In the genomic region with DNA sequence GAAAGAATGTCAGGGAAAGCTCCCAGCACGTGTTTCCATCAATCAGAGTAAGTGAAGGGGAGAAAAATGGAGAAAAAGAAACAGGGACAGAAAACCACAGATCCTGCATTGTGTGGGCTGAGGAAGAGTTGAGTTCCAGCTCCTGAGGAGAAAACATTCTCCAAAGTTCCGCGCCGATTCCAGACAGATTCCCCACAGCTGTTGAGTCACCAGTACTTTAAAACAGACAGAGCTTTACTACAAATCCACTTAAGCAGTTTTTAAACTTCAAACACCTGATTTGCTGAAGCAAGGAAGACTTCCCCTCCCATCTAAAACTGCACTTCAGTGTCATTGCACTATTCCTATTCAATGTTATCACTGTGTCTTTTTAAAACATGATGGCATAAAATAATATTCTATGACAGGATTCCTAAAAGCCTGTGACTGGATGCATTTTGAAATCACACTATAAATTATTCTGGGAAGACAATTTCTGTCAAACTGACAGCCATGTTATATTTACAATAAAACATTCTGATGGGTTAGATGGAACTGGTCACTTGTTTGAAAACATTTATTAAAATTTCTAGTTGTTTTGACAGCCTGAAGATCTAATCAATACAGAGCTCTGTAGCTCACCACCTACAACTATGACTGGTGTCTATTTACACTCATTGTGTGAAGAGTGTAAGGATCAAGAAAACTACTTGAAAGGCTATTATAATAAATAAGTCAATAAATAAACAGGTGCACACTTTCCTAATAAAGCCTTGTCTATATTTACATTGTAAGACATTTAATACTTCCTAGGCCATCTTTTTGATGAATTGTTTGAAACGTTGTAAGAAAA, we compare ENCODE assay signal across 9 cellular contexts. TPM values are rescaled to one million over a fixed set of nuclear protein-coding genes. Genes with fewer than 3 reads are reported as not detected.
DNase-seq lines count a peak whose midpoint lies in the region; ATAC-seq lines count a peak whose summit lies in the region.
"Had no signal": no experiment of that assay in that cellular context is flagged by ENCODE, and none has a peak within 500 bp of the region (broad histone marks: within the 10 kb centered on the region; RNA-seq: fewer than 3 reads in every experiment).

No MANE protein-coding gene starts in this region.

- no peak overlapping the region for H3K4me3 ChIP-seq in naive thymus-derived CD4-positive, alpha-beta T cell (ENCODE audit: low read length)

- H3K27ac ChIP-seq in angular gyrus (ENCODE audit: low read depth, low read length), result peak overlapping the region; percentile 72
- no peak overlapping the region for H3K27ac ChIP-seq in naive thymus-derived CD4-positive, alpha-beta T cell (ENCODE audit: low read depth, low read length)

- no peaks in the 10 kb centered on the region for H3K27me3 ChIP-seq in naive thymus-derived CD4-positive, alpha-beta T cell (ENCODE audit: control insufficient read depth in 2 of 2, insufficient read depth in 2 of 2, low read length in 2 of 2)

- ATAC-seq in stimulated activated naive B cell treated with anti-CD40 and anti-IgM and Interleukin-4, amounts not matched to agents 10 μg/mL and 1 μg/mL and 100 μg/mL, for 72 hours (replicated peaks), result no peak
- no peak for ATAC-seq in naive thymus-derived CD4-positive, alpha-beta T cell
- ATAC-seq in HG03025 (IDR thresholded peaks at IDR 0.05; ENCODE audit: low FRiP score, unreplicated experiment), result no peak

- H3K36me3 Mint-ChIP-seq in stimulated activated naive B cell treated with anti-CD40 and anti-IgM and Interleukin-4, amounts not matched to agents 10 μg/mL and 1 μg/mL and 100 μg/mL, for 72 hours, result peaks cover 11 to 12% of the 10 kb centered on the region in 2 donors
- no peaks in the 10 kb centered on the region for H3K36me3 Mint-ChIP-seq in naive thymus-derived CD4-positive, alpha-beta T cell

- no peaks in the 10 kb centered on the region for H3K9me3 ChIP-seq in naive thymus-derived CD4-positive, alpha-beta T cell (ENCODE audit: control insufficient read depth in 2 of 3, low read length in 3 of 3)

- no peaks in the 10 kb centered on the region for H3K36me3 ChIP-seq in naive thymus-derived CD4-positive, alpha-beta T cell (ENCODE audit: control insufficient read depth in 2 of 3, insufficient read depth in 3 of 3, low read length in 3 of 3)

- H3K27ac Mint-ChIP-seq in stimulated activated naive B cell treated with anti-CD40 and anti-IgM and Interleukin-4, amounts not matched to agents 10 μg/mL and 1 μg/mL and 100 μg/mL, for 72 hours, result peak overlapping the region; percentile 37
- no peak overlapping the region for H3K27ac Mint-ChIP-seq in naive thymus-derived CD4-positive, alpha-beta T cell

- no peaks in the 10 kb centered on the region for H3K27me3 Mint-ChIP-seq in stimulated activated naive B cell treated with anti-CD40 and anti-IgM and Interleukin-4, amounts not matched to agents 10 μg/mL and 1 μg/mL and 100 μg/mL, for 72 hours
- H3K27me3 Mint-ChIP-seq in naive thymus-derived CD4-positive, alpha-beta T cell, result peaks cover 0 to 7% (median 0%) of the 10 kb centered on the region in 5 donors
- H3K27me3 Mint-ChIP-seq: naive B cell had no signal

- CTCF ChIA-PET in naive thymus-derived CD4-positive, alpha-beta T cell (lab: Charles Lee), result no interaction called here

- DNase-seq in HT1080 (ENCODE audit: low read depth) (peak; percentile 46), hepatic stellate cell (ENCODE audit: low spot score) (peak; percentile 16), DMS114 treated with DMSO at 0.1 percent for 48 hours (lab: John Stamatoyannopoulos, UW; ENCODE audit: unreplicated experiment) (no peak)
- DNase-seq in stimulated activated naive B cell treated with anti-CD40 and anti-IgM and Interleukin-4, amounts not matched to agents 10 μg/mL and 1 μg/mL and 100 μg/mL, for 72 hours, result no peak
- no peak for DNase-seq in naive thymus-derived CD4-positive, alpha-beta T cell
- DNase-seq in central memory CD4-positive, alpha-beta T cell, result no peak
- DNase-seq: naive B cell had no signal

- POLR2A ChIA-PET in naive thymus-derived CD4-positive, alpha-beta T cell (lab: Charles Lee), result no interaction called here

- H3K4me3 Mint-ChIP-seq in stimulated activated naive B cell treated with anti-CD40 and anti-IgM and Interleukin-4, amounts not matched to agents 10 μg/mL and 1 μg/mL and 100 μg/mL, for 72 hours, result no peak overlapping the region
- H3K4me3 Mint-ChIP-seq in naive thymus-derived CD4-positive, alpha-beta T cell, result no peak overlapping the region
- H3K4me3 Mint-ChIP-seq: naive B cell had no signal

- H3K9me3 Mint-ChIP-seq in stimulated activated naive B cell treated with anti-CD40 and anti-IgM and Interleukin-4, amounts not matched to agents 10 μg/mL and 1 μg/mL and 100 μg/mL, for 72 hours, result no peaks in the 10 kb centered on the region
- peaks cover 0 to 3% (median 0%) of the 10 kb centered on the region in 11 donors for H3K9me3 Mint-ChIP-seq in naive thymus-derived CD4-positive, alpha-beta T cell
- H3K9me3 Mint-ChIP-seq: naive B cell had no signal

- no peaks in the 10 kb centered on the region for H3K4me1 ChIP-seq in naive thymus-derived CD4-positive, alpha-beta T cell (ENCODE audit: control insufficient read depth in 2 of 2, insufficient read depth in 2 of 2, low read length in 2 of 2)

- H3K4me1 Mint-ChIP-seq in stimulated activated naive B cell treated with anti-CD40 and anti-IgM and Interleukin-4, amounts not matched to agents 10 μg/mL and 1 μg/mL and 100 μg/mL, for 72 hours, result peaks cover 0 to under 1% of the 10 kb centered on the region in 2 donors
- H3K4me1 Mint-ChIP-seq in naive thymus-derived CD4-positive, alpha-beta T cell, result no peaks in the 10 kb centered on the region

- intact Hi-C loops in naive thymus-derived CD4-positive, alpha-beta T cell (cut with micrococcal nuclease), result no loop called here

RNA-seq across cellular contexts. Expression of a gene that starts 40.9 kb away (rescaled TPM):
- total RNA-seq in HT1080 (2014; rRNA removed; shearing (Covaris generic)), result 11.5 and 14.7 TPM in 2 replicates
- 5.3 and 6.0 TPM in 2 replicates for polyA plus RNA-seq in HT1080 (2015; cell fraction: cytosol; rRNA removed)
- 14.3 and 15.4 TPM in 2 replicates for polyA plus RNA-seq in HT1080 (2015; cell fraction: nucleus; rRNA removed)
- total RNA-seq in naive thymus-derived CD4-positive, alpha-beta T cell, result 10 to 100 TPM in 1 of 5 experiments, 1 to 10 TPM in 4; 2.3 to 21.8 (median 2.6) TPM
- polyA plus RNA-seq in naive thymus-derived CD4-positive, alpha-beta T cell, result 1 to 10 TPM in 1 of 2 donors, under 1 TPM in 1; 0.94 to 3.0 TPM

Comparison
In these comparisons a context has a peak if more than half of its experiments do, and no peak if none do; other contexts are left out.
1. DNase-seq: peak in HT1080 (single experiment) and hepatic stellate cell (single experiment); none in stimulated activated naive B cell treated with anti-CD40 and anti-IgM and Interleukin-4, amounts not matched to agents 10 μg/mL and 1 μg/mL and 100 μg/mL, for 72 hours (single experiment), naive thymus-derived CD4-positive, alpha-beta T cell (0 of 9), central memory CD4-positive, alpha-beta T cell (single experiment) and DMS114 treated with DMSO at 0.1 percent for 48 hours (single experiment).